8 cellular contexts compared by ENCODE assay signal in genomic region chr15:75646944-75647364, GRCh38. TPM values are rescaled to one million over a fixed set of nuclear protein-coding genes. Genes with fewer than 3 reads are reported as not detected.
DNase-seq lines count a peak whose midpoint lies in the region; ATAC-seq and TF ChIP-seq lines count a peak whose summit lies in the region.

No MANE protein-coding gene starts in this region.

- POLR2A ChIA-PET in BJ (lab: Charles Lee) = interaction anchor here (0.6 to 0.9 kb wide), 4 partner anchors 14 to 191 kb away, joined by 3 to 8 read pairs (median 4); no protein-coding TSS in a partner anchor

- intact Hi-C loops in spleen (cut with DNase I; ENCODE audit: low total_unique reads) = no loop called here

- no peak for DNase-seq in BJ (ENCODE audit: low read depth)
- peak in 1 of 2 experiments; percentile 7 for DNase-seq in HL-60 (ENCODE audit: low read depth in 1 of 2, low spot score in 1 of 2)
- DNase-seq in adipocyte (ENCODE audit: low read depth) = no peak
- no peak for DNase-seq in spleen
- no peak for DNase-seq in amniotic stem cell (lab: John Stamatoyannopoulos, UW)
- no peak for DNase-seq in islet precursor cell

- CTCF ChIA-PET in BJ (lab: Yijun Ruan, JAX) = interaction anchor here (0.6 to 2.4 kb wide), 13 partner anchors 8 to 1404 kb away, joined by 3 to 13 read pairs (median 4); no protein-coding TSS in a partner anchor

- 2 to 21% (median 4%) methylated on average over 2 to 26 of the region's 26 CpGs for WGBS in spleen, 5 donors

- no peaks in the 10 kb centered on the region for H3K9me3 ChIP-seq in adipocyte (ENCODE audit: control insufficient read depth, low read length)
- no peaks in the 10 kb centered on the region for H3K9me3 ChIP-seq in iPS-18c (ENCODE audit: control insufficient read depth, insufficient read depth, low read length)
- H3K9me3 ChIP-seq in spleen = no peaks in the 10 kb centered on the region

- TF ChIP-seq CTCF in BJ (IDR thresholded peaks at IDR 0.05; ENCODE audit: insufficient read depth, low read depth, low read length) (no peak), HL-60 (IDR thresholded peaks at IDR 0.05; ENCODE audit: insufficient read depth, low read length) (no peak), spleen (IDR thresholded peaks at IDR 0.05 in 8 of 11, conservative IDR thresholded peaks at IDR 0.05 in 3 of 11) (no peak)

- no peak for TF ChIP-seq POLR2A in spleen (IDR thresholded peaks at IDR 0.05)

- H3K9ac ChIP-seq in adipocyte (ENCODE audit: low read length) = peak overlapping the region; percentile 100

- H3K4me3 ChIP-seq in BJ (ENCODE audit: low read depth, low read length) (peak overlapping the region; percentile 77), HL-60 (replicated peaks; ENCODE audit: insufficient read depth, low read length) (peak overlapping the region; percentile 85), adipocyte (ENCODE audit: low read length) (peak overlapping the region; percentile 99), iPS-18c (ENCODE audit: insufficient read depth, low read depth, low read length) (peak overlapping the region; percentile 95), spleen (peak overlapping the region; percentile 70 to 95 (median 74))

- peaks cover 12% of the 10 kb centered on the region for H3K36me3 ChIP-seq in BJ (ENCODE audit: control insufficient read depth, insufficient read depth, low read length)
- H3K36me3 ChIP-seq in adipocyte (ENCODE audit: control insufficient read depth, insufficient read depth, low read length, severe bottlenecking) = peaks cover 18% of the 10 kb centered on the region
- peaks cover 0 to 9% (median 0%) of the 10 kb centered on the region in 6 donors for H3K36me3 ChIP-seq in spleen

- no peak overlapping the region for H3K27ac ChIP-seq in HL-60 (replicated peaks)
- peak overlapping the region; percentile 79 to 93 (median 88) for H3K27ac ChIP-seq in spleen

- H3K4me1 ChIP-seq in adipocyte (ENCODE audit: control insufficient read depth, insufficient read depth, low read length) = peaks cover 44% of the 10 kb centered on the region
- H3K4me1 ChIP-seq in spleen = peaks cover 32 to 63% (median 50%) of the 10 kb centered on the region in 6 donors

- ATAC-seq in HG02870 (IDR thresholded peaks at IDR 0.05; ENCODE audit: unreplicated experiment) = no peak

- no peaks in the 10 kb centered on the region for H3K27me3 ChIP-seq in BJ (ENCODE audit: control insufficient read depth, insufficient read depth, low read length)
- H3K27me3 ChIP-seq in HL-60 (ENCODE audit: insufficient read depth, poor library complexity, severe bottlenecking) = no peaks in the 10 kb centered on the region
- H3K27me3 ChIP-seq in adipocyte (replicated peaks; ENCODE audit: control insufficient read depth, insufficient read depth, low read length) = no peaks in the 10 kb centered on the region
- peaks cover 0 to 28% (median 5%) of the 10 kb centered on the region in 7 donors for H3K27me3 ChIP-seq in spleen (replicated peaks in 1 of 7)

RNA-seq across cellular contexts. Expression of gene SNX33, which starts 0.8 kb away (rescaled TPM):
- polyA plus RNA-seq in BJ (2011; rRNA removed) (17.3 and 23.5 TPM in 2 replicates), spleen (1 to 10 TPM; 4.3 to 7.8 (median 6.3) TPM)
- 31.3 and 33.2 TPM in 2 replicates for polyA minus RNA-seq in BJ (2011; rRNA and poly(A)+ RNA removed)
- 10 to 100 TPM; 10.4 to 22.8 (median 18.3) TPM for total RNA-seq in spleen

RNA-seq across cellular contexts. Expression of gene IMP3, which starts 6.9 kb away (rescaled TPM):
- polyA plus RNA-seq in BJ (2011; rRNA removed) (36.6 and 37.6 TPM in 2 replicates), spleen (100 to 1,000 TPM; 100 to 128 (median 107) TPM)
- polyA minus RNA-seq in BJ (2011; rRNA and poly(A)+ RNA removed) = 11.5 and 13.1 TPM in 2 replicates
- total RNA-seq in spleen = 100 to 1,000 TPM in 3 of 7 donors, 10 to 100 TPM in 4; 51.3 to 177 (median 67.6) TPM

RNA-seq across cellular contexts. Expression of gene SNUPN, which starts 21.4 kb away (rescaled TPM):
- polyA plus RNA-seq in BJ (2011; rRNA removed) = 25.4 and 33.9 TPM in 2 replicates
- polyA minus RNA-seq in BJ (2011; rRNA and poly(A)+ RNA removed) = 9.9 and 16.0 TPM in 2 replicates
- total RNA-seq in spleen = 10 to 100 TPM; 16.9 to 26.3 (median 22.8) TPM
- polyA plus RNA-seq in spleen = 10 to 100 TPM; 16.8 to 24.7 (median 21.3) TPM
